16 cellular contexts compared by ENCODE assay signal in the genomic region with DNA sequence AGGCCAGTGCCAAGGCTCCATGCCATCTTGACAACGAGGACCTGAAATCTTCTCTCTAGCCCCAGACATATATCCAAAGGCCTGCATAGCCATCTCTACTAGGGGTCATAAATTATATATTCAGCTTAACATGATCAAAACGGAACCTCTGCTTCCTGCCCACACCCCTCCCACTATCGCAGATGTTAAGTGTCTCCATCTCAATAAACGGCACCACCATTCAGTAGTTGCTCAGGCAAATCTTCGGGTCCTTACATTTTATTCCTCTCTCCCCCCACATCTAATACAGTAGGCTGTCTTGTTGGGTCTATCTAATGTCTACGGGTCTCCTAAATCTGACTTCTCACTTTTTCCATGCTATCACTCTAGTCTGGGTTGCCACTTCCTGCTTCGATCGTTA.
"Had no signal": no experiment of that assay in that cellular context is flagged by ENCODE, and none has a peak within 500 bp of the region (broad histone marks: within the 10 kb centered on the region; RNA-seq: fewer than 3 reads in every experiment).

No MANE protein-coding gene starts in this region.

- H3K4me1 ChIP-seq: adrenal gland, gastrocnemius medialis, right atrium auricular region had no signal

- H3K36me3 ChIP-seq: adrenal gland, gastrocnemius medialis, right atrium auricular region had no signal

- H3K27ac ChIP-seq: adrenal gland, gastrocnemius medialis, right atrium auricular region, SK-N-MC, skin epidermis, VCaP had no signal

- H3K36me3 Mint-ChIP-seq: activated CD4-positive, alpha-beta memory T cell treated with anti-CD3 and anti-CD28 coated beads for 36 hours had no signal

- H3K9me3 ChIP-seq: adrenal gland, gastrocnemius medialis, right atrium auricular region had no signal

- H3K9me3 Mint-ChIP-seq: activated CD4-positive, alpha-beta memory T cell treated with anti-CD3 and anti-CD28 coated beads for 36 hours; endodermal cell had no signal

- H3K4me3 Mint-ChIP-seq: activated CD4-positive, alpha-beta memory T cell treated with anti-CD3 and anti-CD28 coated beads for 36 hours; activated T-cell treated with anti-CD3 and anti-CD28 coated beads, Interleukin-2, amount 50 U/mL, for 72 hours; endodermal cell; stimulated activated naive CD8-positive, alpha-beta T cell treated with anti-CD3 and anti-CD28 coated beads, Interleukin-15, Interleukin-2, amounts not matched to agents 100 ng/mL and 50 ng/mL, for 24 hours; type B pancreatic cell had no signal

- H3K4me3 ChIP-seq: adrenal gland, gastrocnemius medialis, right atrium auricular region, SK-N-MC, skin epidermis had no signal

- H3K27ac Mint-ChIP-seq: activated CD4-positive, alpha-beta memory T cell treated with anti-CD3 and anti-CD28 coated beads for 36 hours; activated T-cell treated with anti-CD3 and anti-CD28 coated beads, Interleukin-2, amount 50 U/mL, for 72 hours; endodermal cell; stimulated activated naive CD8-positive, alpha-beta T cell treated with anti-CD3 and anti-CD28 coated beads, Interleukin-15, Interleukin-2, amounts not matched to agents 100 ng/mL and 50 ng/mL, for 24 hours; type B pancreatic cell had no signal

- DNase-seq: activated CD4-positive, alpha-beta memory T cell treated with anti-CD3 and anti-CD28 coated beads for 36 hours; activated gamma-delta T cell treated with Interleukin-2 at 50 U/mL for 16 hours; activated T-cell treated with anti-CD3 and anti-CD28 coated beads, Interleukin-2, amount 50 U/mL, for 72 hours; adrenal gland; endodermal cell; gastrocnemius medialis; islet precursor cell; stimulated activated CD4-positive, alpha-beta T cell treated with anti-CD3 and anti-CD28 coated beads, Interleukin-15, amount 100 ng/mL, for 24 hours; stimulated activated CD4-positive, alpha-beta T cell treated with anti-CD3 and anti-CD28 coated beads, Interleukin-4, amount 100 ng/mL, for 24 hours; T-helper 9 cell had no signal

- ATAC-seq: activated T-cell treated with anti-CD3 and anti-CD28 coated beads, Interleukin-2, amount 50 U/mL, for 72 hours; gastrocnemius medialis had no signal

- H3K27me3 ChIP-seq: adrenal gland, gastrocnemius medialis, right atrium auricular region had no signal

- H3K27me3 Mint-ChIP-seq: stimulated activated naive CD8-positive, alpha-beta T cell treated with anti-CD3 and anti-CD28 coated beads, Interleukin-15, Interleukin-2, amounts not matched to agents 100 ng/mL and 50 ng/mL, for 24 hours had no signal
